ENCODE assay signal across 1 cellular context in genomic region chr3:155854147-155854940, GRCh38.
TF ChIP-seq lines count a peak whose summit lies in the region.

TSS of gene SLC33A1 (minus strand) at chr3:155854427. CDS start at chr3:155853997, 430 bp downstream.

TF ChIP-seq in HepG2, 621 proteins besides CTCF, POLR2A, EP300 and RAD21 (continued from another document and continues in another):
- TF ChIP-seq, protein P1, sequence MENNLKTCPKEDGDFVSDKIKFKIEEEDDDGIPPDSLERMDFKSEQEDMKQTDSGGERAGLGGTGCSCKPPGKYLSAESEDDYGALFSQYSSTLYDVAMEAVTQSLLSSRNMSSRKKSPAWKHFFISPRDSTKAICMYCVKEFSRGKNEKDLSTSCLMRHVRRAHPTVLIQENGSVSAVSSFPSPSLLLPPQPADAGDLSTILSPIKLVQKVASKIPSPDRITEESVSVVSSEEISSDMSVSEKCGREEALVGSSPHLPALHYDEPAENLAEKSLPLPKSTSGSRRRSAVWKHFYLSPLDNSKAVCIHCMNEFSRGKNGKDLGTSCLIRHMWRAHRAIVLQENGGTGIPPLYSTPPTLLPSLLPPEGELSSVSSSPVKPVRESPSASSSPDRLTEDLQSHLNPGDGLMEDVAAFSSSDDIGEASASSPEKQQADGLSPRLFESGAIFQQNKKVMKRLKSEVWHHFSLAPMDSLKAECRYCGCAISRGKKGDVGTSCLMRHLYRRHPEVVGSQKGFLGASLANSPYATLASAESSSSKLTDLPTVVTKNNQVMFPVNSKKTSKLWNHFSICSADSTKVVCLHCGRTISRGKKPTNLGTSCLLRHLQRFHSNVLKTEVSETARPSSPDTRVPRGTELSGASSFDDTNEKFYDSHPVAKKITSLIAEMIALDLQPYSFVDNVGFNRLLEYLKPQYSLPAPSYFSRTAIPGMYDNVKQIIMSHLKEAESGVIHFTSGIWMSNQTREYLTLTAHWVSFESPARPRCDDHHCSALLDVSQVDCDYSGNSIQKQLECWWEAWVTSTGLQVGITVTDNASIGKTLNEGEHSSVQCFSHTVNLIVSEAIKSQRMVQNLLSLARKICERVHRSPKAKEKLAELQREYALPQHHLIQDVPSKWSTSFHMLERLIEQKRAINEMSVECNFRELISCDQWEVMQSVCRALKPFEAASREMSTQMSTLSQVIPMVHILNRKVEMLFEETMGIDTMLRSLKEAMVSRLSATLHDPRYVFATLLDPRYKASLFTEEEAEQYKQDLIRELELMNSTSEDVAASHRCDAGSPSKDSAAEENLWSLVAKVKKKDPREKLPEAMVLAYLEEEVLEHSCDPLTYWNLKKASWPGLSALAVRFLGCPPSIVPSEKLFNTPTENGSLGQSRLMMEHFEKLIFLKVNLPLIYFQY (CRISPR knock-in tag; IDR thresholded peaks at IDR 0.05; ENCODE audit: borderline replicate concordance): peak; percentile 97
- TF ChIP-seq THYN1 (CRISPR knock-in tag; IDR thresholded peaks at IDR 0.05; ENCODE audit: borderline replicate concordance, low read depth): no peak
- peak; percentile 96 for TF ChIP-seq FOXC1 (CRISPR knock-in tag; IDR thresholded peaks at IDR 0.05; ENCODE audit: borderline replicate concordance)
- peak; percentile 44; the same call in 1 of the 2 replicates for TF ChIP-seq ZNF619 (CRISPR knock-in tag; IDR thresholded peaks at IDR 0.05)
- TF ChIP-seq ZBTB10 (CRISPR knock-in tag; IDR thresholded peaks at IDR 0.05; ENCODE audit: borderline replicate concordance): no peak; the same call in 1 of the 2 replicates
- peak; percentile 89 for TF ChIP-seq CREB1 (IDR thresholded peaks at IDR 0.05)
- peak; percentile 92 for TF ChIP-seq CREB1 (CRISPR knock-in tag; IDR thresholded peaks at IDR 0.05)
- TF ChIP-seq ZNF777 (CRISPR knock-in tag; IDR thresholded peaks at IDR 0.05): peak; percentile 57; the same call in 1 of the 2 replicates
- TF ChIP-seq IKZF1 (IDR thresholded peaks at IDR 0.05): no peak
- TF ChIP-seq GABPB1 (CRISPR knock-in tag; IDR thresholded peaks at IDR 0.05): peak; percentile 100
- peak; percentile 99 for TF ChIP-seq DMAP1 (CRISPR knock-in tag; IDR thresholded peaks at IDR 0.05)
- TF ChIP-seq ZNF7 (CRISPR knock-in tag; IDR thresholded peaks at IDR 0.05): no peak
- TF ChIP-seq PAXIP1 (CRISPR knock-in tag; conservative IDR thresholded peaks at IDR 0.05): peak; percentile 78
- peak; percentile 98 for TF ChIP-seq GTF3A (CRISPR knock-in tag; conservative IDR thresholded peaks at IDR 0.05)
- TF ChIP-seq SP140L (CRISPR knock-in tag; IDR thresholded peaks at IDR 0.05; ENCODE audit: borderline replicate concordance): peak; percentile 77; the same call in 1 of the 2 replicates
- TF ChIP-seq BATF2 (CRISPR knock-in tag; IDR thresholded peaks at IDR 0.05): no peak
- TF ChIP-seq HOXA9 (CRISPR knock-in tag; IDR thresholded peaks at IDR 0.05; ENCODE audit: borderline replicate concordance): no peak
- TF ChIP-seq, protein P2, sequence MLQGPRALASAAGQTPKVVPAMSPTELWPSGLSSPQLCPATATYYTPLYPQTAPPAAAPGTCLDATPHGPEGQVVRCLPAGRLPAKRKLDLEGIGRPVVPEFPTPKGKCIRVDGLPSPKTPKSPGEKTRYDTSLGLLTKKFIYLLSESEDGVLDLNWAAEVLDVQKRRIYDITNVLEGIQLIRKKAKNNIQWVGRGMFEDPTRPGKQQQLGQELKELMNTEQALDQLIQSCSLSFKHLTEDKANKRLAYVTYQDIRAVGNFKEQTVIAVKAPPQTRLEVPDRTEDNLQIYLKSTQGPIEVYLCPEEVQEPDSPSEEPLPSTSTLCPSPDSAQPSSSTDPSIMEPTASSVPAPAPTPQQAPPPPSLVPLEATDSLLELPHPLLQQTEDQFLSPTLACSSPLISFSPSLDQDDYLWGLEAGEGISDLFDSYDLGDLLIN (CRISPR knock-in tag; IDR thresholded peaks at IDR 0.05; ENCODE audit: borderline replicate concordance): no peak
- TF ChIP-seq KMT2A (CRISPR knock-in tag; IDR thresholded peaks at IDR 0.05): peak; percentile 99
- 0 out of 2 replicates have a peak, but pooled peaks have one; percentile 50 for TF ChIP-seq SMAD9 (CRISPR knock-in tag; IDR thresholded peaks at IDR 0.05)
- peak; percentile 85 for TF ChIP-seq ARNT2 (CRISPR knock-in tag; IDR thresholded peaks at IDR 0.05; ENCODE audit: low read depth)
- TF ChIP-seq ZNF720 (CRISPR knock-in tag; IDR thresholded peaks at IDR 0.05): no peak
- TF ChIP-seq, protein P3, sequence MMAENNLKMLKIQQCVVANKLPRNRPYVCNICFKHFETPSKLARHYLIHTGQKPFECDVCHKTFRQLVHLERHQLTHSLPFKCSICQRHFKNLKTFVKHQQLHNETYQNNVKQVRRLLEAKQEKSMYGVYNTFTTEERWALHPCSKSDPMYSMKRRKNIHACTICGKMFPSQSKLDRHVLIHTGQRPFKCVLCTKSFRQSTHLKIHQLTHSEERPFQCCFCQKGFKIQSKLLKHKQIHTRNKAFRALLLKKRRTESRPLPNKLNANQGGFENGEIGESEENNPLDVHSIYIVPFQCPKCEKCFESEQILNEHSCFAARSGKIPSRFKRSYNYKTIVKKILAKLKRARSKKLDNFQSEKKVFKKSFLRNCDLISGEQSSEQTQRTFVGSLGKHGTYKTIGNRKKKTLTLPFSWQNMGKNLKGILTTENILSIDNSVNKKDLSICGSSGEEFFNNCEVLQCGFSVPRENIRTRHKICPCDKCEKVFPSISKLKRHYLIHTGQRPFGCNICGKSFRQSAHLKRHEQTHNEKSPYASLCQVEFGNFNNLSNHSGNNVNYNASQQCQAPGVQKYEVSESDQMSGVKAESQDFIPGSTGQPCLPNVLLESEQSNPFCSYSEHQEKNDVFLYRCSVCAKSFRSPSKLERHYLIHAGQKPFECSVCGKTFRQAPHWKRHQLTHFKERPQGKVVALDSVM (CRISPR knock-in tag; IDR thresholded peaks at IDR 0.05): peak; percentile 78
- TF ChIP-seq ZNF44 (CRISPR knock-in tag; IDR thresholded peaks at IDR 0.05): peak; percentile 92
- TF ChIP-seq, protein P4, sequence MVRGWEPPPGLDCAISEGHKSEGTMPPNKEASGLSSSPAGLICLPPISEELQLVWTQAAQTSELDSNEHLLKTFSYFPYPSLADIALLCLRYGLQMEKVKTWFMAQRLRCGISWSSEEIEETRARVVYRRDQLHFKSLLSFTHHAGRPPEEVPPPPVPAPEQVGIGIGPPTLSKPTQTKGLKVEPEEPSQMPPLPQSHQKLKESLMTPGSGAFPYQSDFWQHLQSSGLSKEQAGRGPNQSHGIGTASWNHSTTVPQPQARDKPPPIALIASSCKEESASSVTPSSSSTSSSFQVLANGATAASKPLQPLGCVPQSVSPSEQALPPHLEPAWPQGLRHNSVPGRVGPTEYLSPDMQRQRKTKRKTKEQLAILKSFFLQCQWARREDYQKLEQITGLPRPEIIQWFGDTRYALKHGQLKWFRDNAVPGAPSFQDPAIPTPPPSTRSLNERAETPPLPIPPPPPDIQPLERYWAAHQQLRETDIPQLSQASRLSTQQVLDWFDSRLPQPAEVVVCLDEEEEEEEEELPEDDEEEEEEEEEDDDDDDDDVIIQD (CRISPR knock-in tag; IDR thresholded peaks at IDR 0.05; ENCODE audit: low read depth): peak; percentile 97
- TF ChIP-seq ZNF816 (CRISPR knock-in tag; IDR thresholded peaks at IDR 0.05; ENCODE audit: borderline replicate concordance): peak; percentile 92; the same call in 1 of the 2 replicates
- peak; percentile 94 for TF ChIP-seq BHLHE40 (IDR thresholded peaks at IDR 0.05; ENCODE audit: low read length)
- no peak for TF ChIP-seq MED8 (CRISPR knock-in tag; IDR thresholded peaks at IDR 0.05; ENCODE audit: insufficient replicate concordance)
- no peak for TF ChIP-seq ZSCAN25 (CRISPR knock-in tag; IDR thresholded peaks at IDR 0.05)
- TF ChIP-seq NFIC (IDR thresholded peaks at IDR 0.05; ENCODE audit: low read length): peak; percentile 65; the same call in 1 of the 2 replicates
- TF ChIP-seq ONECUT2 (CRISPR knock-in tag; IDR thresholded peaks at IDR 0.05): peak; percentile 5; the same call in 1 of the 2 replicates
- no peak for TF ChIP-seq FIP1L1 (IDR thresholded peaks at IDR 0.05; ENCODE audit: borderline replicate concordance, insufficient read depth, low read depth, low read length)
- TF ChIP-seq ZNF484 (CRISPR knock-in tag; IDR thresholded peaks at IDR 0.05; ENCODE audit: borderline replicate concordance, low read depth): no peak
- TF ChIP-seq ZNF737 (CRISPR knock-in tag; IDR thresholded peaks at IDR 0.05; ENCODE audit: borderline replicate concordance): no peak
- TF ChIP-seq ZNF224 (CRISPR knock-in tag; IDR thresholded peaks at IDR 0.05): peak; percentile 94
- 0 out of 2 replicates have a peak, but pooled peaks have one; percentile 25 for TF ChIP-seq ARHGAP35 (CRISPR knock-in tag; IDR thresholded peaks at IDR 0.05; ENCODE audit: borderline replicate concordance)
- TF ChIP-seq, protein P5, sequence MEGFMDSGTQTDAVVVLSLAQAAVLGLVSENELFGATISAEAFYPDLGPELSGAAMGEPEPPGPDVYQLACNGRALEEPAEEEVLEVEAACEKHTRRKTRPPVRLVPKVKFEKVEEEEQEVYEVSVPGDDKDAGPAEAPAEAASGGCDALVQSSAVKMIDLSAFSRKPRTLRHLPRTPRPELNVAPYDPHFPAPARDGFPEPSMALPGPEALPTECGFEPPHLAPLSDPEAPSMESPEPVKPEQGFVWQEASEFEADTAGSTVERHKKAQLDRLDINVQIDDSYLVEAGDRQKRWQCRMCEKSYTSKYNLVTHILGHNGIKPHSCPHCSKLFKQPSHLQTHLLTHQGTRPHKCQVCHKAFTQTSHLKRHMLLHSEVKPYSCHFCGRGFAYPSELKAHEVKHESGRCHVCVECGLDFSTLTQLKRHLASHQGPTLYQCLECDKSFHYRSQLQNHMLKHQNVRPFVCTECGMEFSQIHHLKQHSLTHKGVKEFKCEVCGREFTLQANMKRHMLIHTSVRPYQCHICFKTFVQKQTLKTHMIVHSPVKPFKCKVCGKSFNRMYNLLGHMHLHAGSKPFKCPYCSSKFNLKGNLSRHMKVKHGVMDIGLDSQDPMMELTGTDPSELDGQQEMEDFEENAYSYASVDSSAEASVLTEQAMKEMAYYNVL (CRISPR knock-in tag; IDR thresholded peaks at IDR 0.05; ENCODE audit: borderline replicate concordance): peak; percentile 82; the same call in 1 of the 2 replicates
- no peak for TF ChIP-seq CHCHD3 (CRISPR knock-in tag; IDR thresholded peaks at IDR 0.05)
- TF ChIP-seq PAX8 (CRISPR knock-in tag; IDR thresholded peaks at IDR 0.05; ENCODE audit: borderline replicate concordance): peak; percentile 48; the same call in 1 of the 2 replicates
- peak; percentile 97; the same call in 1 of the 2 replicates for TF ChIP-seq ZNF383 (CRISPR knock-in tag; IDR thresholded peaks at IDR 0.05; ENCODE audit: borderline replicate concordance)
- TF ChIP-seq ZNF331 (CRISPR knock-in tag; IDR thresholded peaks at IDR 0.05): peak; percentile 96
- no peak for TF ChIP-seq STAT5B (CRISPR knock-in tag; IDR thresholded peaks at IDR 0.05)
- no peak for TF ChIP-seq NFE2L2 (IDR thresholded peaks at IDR 0.05; ENCODE audit: low read length)
